ENCODE assay signal across 1 cellular context in genomic region chr5:138468966-138469539, GRCh38.
TF ChIP-seq lines count a peak whose summit lies in the region.

No MANE protein-coding gene starts in this region.

TF ChIP-seq in GM23338, 12 proteins besides CTCF, POLR2A, EP300 and RAD21 (continued from another document):
- no peak for TF ChIP-seq ETS1 (IDR thresholded peaks at IDR 0.05)
- no peak for TF ChIP-seq REST (IDR thresholded peaks at IDR 0.05; ENCODE audit: unreplicated experiment)
- no peak for TF ChIP-seq EZH2phosphoT487 (IDR thresholded peaks at IDR 0.05; ENCODE audit: unreplicated experiment)
